In the genomic region with DNA sequence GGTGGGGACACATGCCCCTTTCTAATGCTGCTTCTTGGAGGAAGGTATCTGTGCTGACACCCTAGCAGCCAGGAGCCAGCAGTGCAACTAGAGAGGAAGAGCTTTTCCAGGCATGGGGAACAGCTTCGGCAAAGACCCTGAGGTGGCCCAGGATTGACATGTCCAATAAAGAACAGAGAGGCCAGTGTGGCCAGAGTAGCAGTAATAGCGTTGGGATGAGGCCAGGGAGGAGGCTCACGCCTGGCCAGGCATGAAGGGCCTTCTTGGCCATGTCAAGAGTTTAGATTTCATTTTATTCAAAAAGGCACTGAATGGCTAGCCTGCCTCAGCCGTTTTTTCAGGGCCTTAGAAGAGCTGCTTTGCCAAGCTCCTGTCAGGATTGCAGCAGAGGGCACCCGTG, we compare ENCODE assay signal across 1 cellular context.
TF ChIP-seq lines count a peak whose summit lies in the region.

No MANE protein-coding gene starts in this region.

TF ChIP-seq in HepG2, 621 proteins besides CTCF, POLR2A, EP300 and RAD21 (continued from another document and continues in another):
- TF ChIP-seq, protein P1, sequence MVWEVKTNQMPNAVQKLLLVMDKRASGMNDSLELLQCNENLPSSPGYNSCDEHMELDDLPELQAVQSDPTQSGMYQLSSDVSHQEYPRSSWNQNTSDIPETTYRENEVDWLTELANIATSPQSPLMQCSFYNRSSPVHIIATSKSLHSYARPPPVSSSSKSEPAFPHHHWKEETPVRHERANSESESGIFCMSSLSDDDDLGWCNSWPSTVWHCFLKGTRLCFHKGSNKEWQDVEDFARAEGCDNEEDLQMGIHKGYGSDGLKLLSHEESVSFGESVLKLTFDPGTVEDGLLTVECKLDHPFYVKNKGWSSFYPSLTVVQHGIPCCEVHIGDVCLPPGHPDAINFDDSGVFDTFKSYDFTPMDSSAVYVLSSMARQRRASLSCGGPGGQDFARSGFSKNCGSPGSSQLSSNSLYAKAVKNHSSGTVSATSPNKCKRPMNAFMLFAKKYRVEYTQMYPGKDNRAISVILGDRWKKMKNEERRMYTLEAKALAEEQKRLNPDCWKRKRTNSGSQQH (CRISPR knock-in tag; IDR thresholded peaks at IDR 0.05; ENCODE audit: low read depth), result no peak
- TF ChIP-seq, protein P2, sequence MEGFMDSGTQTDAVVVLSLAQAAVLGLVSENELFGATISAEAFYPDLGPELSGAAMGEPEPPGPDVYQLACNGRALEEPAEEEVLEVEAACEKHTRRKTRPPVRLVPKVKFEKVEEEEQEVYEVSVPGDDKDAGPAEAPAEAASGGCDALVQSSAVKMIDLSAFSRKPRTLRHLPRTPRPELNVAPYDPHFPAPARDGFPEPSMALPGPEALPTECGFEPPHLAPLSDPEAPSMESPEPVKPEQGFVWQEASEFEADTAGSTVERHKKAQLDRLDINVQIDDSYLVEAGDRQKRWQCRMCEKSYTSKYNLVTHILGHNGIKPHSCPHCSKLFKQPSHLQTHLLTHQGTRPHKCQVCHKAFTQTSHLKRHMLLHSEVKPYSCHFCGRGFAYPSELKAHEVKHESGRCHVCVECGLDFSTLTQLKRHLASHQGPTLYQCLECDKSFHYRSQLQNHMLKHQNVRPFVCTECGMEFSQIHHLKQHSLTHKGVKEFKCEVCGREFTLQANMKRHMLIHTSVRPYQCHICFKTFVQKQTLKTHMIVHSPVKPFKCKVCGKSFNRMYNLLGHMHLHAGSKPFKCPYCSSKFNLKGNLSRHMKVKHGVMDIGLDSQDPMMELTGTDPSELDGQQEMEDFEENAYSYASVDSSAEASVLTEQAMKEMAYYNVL (CRISPR knock-in tag; IDR thresholded peaks at IDR 0.05; ENCODE audit: borderline replicate concordance), result no peak
- peak; percentile 26; the same call in 1 of the 2 replicates for TF ChIP-seq ZNF572 (CRISPR knock-in tag; IDR thresholded peaks at IDR 0.05)
- peak; percentile 68; the same call in 1 of the 2 replicates for TF ChIP-seq ZNF768 (CRISPR knock-in tag; IDR thresholded peaks at IDR 0.05)
- TF ChIP-seq, protein P3, sequence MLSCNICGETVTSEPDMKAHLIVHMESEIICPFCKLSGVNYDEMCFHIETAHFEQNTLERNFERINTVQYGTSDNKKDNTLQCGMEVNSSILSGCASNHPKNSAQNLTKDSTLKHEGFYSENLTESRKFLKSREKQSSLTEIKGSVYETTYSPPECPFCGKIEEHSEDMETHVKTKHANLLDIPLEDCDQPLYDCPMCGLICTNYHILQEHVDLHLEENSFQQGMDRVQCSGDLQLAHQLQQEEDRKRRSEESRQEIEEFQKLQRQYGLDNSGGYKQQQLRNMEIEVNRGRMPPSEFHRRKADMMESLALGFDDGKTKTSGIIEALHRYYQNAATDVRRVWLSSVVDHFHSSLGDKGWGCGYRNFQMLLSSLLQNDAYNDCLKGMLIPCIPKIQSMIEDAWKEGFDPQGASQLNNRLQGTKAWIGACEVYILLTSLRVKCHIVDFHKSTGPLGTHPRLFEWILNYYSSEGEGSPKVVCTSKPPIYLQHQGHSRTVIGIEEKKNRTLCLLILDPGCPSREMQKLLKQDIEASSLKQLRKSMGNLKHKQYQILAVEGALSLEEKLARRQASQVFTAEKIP (CRISPR knock-in tag; IDR thresholded peaks at IDR 0.05; ENCODE audit: borderline replicate concordance), result no peak
- TF ChIP-seq, protein P4, sequence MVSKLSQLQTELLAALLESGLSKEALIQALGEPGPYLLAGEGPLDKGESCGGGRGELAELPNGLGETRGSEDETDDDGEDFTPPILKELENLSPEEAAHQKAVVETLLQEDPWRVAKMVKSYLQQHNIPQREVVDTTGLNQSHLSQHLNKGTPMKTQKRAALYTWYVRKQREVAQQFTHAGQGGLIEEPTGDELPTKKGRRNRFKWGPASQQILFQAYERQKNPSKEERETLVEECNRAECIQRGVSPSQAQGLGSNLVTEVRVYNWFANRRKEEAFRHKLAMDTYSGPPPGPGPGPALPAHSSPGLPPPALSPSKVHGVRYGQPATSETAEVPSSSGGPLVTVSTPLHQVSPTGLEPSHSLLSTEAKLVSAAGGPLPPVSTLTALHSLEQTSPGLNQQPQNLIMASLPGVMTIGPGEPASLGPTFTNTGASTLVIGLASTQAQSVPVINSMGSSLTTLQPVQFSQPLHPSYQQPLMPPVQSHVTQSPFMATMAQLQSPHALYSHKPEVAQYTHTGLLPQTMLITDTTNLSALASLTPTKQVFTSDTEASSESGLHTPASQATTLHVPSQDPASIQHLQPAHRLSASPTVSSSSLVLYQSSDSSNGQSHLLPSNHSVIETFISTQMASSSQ (IDR thresholded peaks at IDR 0.05; ENCODE audit: low read depth), result no peak
- TF ChIP-seq, protein P4 (CRISPR knock-in tag; IDR thresholded peaks at IDR 0.05; ENCODE audit: borderline replicate concordance), result no peak
- no peak for TF ChIP-seq ZNF558 (CRISPR knock-in tag; IDR thresholded peaks at IDR 0.05; ENCODE audit: borderline replicate concordance)
- TF ChIP-seq ZNF607 (CRISPR knock-in tag; IDR thresholded peaks at IDR 0.05; ENCODE audit: borderline replicate concordance), result no peak
- no peak for TF ChIP-seq ZNF251 (CRISPR knock-in tag; IDR thresholded peaks at IDR 0.05)
- TF ChIP-seq ZBTB3 (CRISPR knock-in tag; IDR thresholded peaks at IDR 0.05; ENCODE audit: borderline replicate concordance, low read depth), result no peak
- TF ChIP-seq HIVEP1 (CRISPR knock-in tag; IDR thresholded peaks at IDR 0.05), result no peak
- no peak for TF ChIP-seq ZNF441 (CRISPR knock-in tag; IDR thresholded peaks at IDR 0.05; ENCODE audit: borderline replicate concordance)
- TF ChIP-seq, protein P5, sequence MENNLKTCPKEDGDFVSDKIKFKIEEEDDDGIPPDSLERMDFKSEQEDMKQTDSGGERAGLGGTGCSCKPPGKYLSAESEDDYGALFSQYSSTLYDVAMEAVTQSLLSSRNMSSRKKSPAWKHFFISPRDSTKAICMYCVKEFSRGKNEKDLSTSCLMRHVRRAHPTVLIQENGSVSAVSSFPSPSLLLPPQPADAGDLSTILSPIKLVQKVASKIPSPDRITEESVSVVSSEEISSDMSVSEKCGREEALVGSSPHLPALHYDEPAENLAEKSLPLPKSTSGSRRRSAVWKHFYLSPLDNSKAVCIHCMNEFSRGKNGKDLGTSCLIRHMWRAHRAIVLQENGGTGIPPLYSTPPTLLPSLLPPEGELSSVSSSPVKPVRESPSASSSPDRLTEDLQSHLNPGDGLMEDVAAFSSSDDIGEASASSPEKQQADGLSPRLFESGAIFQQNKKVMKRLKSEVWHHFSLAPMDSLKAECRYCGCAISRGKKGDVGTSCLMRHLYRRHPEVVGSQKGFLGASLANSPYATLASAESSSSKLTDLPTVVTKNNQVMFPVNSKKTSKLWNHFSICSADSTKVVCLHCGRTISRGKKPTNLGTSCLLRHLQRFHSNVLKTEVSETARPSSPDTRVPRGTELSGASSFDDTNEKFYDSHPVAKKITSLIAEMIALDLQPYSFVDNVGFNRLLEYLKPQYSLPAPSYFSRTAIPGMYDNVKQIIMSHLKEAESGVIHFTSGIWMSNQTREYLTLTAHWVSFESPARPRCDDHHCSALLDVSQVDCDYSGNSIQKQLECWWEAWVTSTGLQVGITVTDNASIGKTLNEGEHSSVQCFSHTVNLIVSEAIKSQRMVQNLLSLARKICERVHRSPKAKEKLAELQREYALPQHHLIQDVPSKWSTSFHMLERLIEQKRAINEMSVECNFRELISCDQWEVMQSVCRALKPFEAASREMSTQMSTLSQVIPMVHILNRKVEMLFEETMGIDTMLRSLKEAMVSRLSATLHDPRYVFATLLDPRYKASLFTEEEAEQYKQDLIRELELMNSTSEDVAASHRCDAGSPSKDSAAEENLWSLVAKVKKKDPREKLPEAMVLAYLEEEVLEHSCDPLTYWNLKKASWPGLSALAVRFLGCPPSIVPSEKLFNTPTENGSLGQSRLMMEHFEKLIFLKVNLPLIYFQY (CRISPR knock-in tag; IDR thresholded peaks at IDR 0.05; ENCODE audit: borderline replicate concordance), result no peak
- TF ChIP-seq, protein P6, sequence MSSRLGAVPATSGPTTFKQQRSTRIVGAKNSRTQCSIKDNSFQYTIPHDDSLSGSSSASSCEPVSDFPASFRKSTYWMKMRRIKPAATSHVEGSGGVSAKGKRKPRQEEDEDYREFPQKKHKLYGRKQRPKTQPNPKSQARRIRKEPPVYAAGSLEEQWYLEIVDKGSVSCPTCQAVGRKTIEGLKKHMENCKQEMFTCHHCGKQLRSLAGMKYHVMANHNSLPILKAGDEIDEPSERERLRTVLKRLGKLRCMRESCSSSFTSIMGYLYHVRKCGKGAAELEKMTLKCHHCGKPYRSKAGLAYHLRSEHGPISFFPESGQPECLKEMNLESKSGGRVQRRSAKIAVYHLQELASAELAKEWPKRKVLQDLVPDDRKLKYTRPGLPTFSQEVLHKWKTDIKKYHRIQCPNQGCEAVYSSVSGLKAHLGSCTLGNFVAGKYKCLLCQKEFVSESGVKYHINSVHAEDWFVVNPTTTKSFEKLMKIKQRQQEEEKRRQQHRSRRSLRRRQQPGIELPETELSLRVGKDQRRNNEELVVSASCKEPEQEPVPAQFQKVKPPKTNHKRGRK (CRISPR knock-in tag; IDR thresholded peaks at IDR 0.05), result no peak
- TF ChIP-seq, protein P7, sequence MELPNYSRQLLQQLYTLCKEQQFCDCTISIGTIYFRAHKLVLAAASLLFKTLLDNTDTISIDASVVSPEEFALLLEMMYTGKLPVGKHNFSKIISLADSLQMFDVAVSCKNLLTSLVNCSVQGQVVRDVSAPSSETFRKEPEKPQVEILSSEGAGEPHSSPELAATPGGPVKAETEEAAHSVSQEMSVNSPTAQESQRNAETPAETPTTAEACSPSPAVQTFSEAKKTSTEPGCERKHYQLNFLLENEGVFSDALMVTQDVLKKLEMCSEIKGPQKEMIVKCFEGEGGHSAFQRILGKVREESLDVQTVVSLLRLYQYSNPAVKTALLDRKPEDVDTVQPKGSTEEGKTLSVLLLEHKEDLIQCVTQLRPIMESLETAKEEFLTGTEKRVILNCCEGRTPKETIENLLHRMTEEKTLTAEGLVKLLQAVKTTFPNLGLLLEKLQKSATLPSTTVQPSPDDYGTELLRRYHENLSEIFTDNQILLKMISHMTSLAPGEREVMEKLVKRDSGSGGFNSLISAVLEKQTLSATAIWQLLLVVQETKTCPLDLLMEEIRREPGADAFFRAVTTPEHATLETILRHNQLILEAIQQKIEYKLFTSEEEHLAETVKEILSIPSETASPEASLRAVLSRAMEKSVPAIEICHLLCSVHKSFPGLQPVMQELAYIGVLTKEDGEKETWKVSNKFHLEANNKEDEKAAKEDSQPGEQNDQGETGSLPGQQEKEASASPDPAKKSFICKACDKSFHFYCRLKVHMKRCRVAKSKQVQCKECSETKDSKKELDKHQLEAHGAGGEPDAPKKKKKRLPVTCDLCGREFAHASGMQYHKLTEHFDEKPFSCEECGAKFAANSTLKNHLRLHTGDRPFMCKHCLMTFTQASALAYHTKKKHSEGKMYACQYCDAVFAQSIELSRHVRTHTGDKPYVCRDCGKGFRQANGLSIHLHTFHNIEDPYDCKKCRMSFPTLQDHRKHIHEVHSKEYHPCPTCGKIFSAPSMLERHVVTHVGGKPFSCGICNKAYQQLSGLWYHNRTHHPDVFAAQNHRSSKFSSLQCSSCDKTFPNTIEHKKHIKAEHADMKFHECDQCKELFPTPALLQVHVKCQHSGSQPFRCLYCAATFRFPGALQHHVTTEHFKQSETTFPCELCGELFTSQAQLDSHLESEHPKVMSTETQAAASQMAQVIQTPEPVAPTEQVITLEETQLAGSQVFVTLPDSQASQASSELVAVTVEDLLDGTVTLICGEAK (IDR thresholded peaks at IDR 0.05), result no peak
- TF ChIP-seq, protein P7 (CRISPR knock-in tag; IDR thresholded peaks at IDR 0.05), result 0 out of 2 replicates have a peak, but pooled peaks have one; percentile 51
